8 cellular contexts compared by ENCODE assay signal in the genomic region with DNA sequence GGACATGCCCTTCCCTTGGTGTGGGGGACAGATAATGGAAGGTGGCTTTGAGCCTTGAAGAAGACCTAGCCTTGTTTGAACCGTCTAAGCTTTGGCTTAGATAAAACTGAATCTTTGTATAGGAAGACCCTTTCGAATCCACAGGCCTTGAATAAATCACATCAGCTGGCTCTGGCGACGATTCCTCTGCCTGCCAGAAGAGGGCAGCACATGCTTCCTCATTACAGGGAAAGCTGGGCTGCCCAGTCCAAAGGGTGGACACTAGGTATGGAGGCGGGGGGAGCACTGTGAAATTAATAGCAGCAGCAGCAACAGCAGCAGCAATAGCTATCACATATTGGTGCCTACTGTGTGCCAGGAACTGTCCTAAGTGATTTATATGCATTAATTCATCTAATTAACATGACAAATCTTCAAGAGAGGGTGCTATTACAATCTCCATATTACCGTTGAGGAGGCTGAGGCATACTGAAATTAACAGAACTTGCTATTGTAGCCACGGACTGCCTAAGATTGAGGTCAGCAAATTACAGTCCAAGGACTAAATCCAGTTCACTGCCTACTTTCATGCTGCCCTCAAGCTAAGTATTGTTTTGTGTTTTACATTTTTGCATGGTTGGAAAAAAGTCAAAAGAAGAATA.
DNase-seq lines count a peak whose midpoint lies in the region; ATAC-seq and TF ChIP-seq lines count a peak whose summit lies in the region.

No MANE protein-coding gene starts in this region.

- no peak for TF ChIP-seq POLR2A in GM18505 (IDR thresholded peaks at IDR 0.05; ENCODE audit: borderline replicate concordance, extremely low read depth, insufficient read depth, insufficient read length)

- no peak overlapping the region for H3K27ac ChIP-seq in liver (ENCODE audit: low read depth in 1 of 2, low read length in 2 of 2)

- no peak overlapping the region for H3K27ac Mint-ChIP-seq in activated CD4-positive, alpha-beta T cell treated with anti-CD3 and anti-CD28 coated beads for 36 hours
- H3K27ac Mint-ChIP-seq in chondrocyte (ENCODE audit: unreplicated experiment) = no peak overlapping the region

- no peaks in the 10 kb centered on the region for H3K9me3 Mint-ChIP-seq in activated CD4-positive, alpha-beta T cell treated with anti-CD3 and anti-CD28 coated beads for 36 hours (ENCODE audit: low read depth)
- no peaks in the 10 kb centered on the region for H3K9me3 Mint-ChIP-seq in chondrocyte (ENCODE audit: low read depth)

- peaks cover 0 to 4% (median 0%) of the 10 kb centered on the region in 4 donors for H3K4me1 ChIP-seq in liver (ENCODE audit: control insufficient read depth in 4 of 4, insufficient read depth in 4 of 4, low read length in 3 of 4)

- H3K9me3 ChIP-seq in liver (ENCODE audit: control insufficient read depth in 4 of 4, low read length in 3 of 4) = no peaks in the 10 kb centered on the region

- H3K36me3 ChIP-seq in liver (ENCODE audit: control insufficient read depth in 4 of 4, insufficient read depth in 3 of 4, low read depth in 1 of 4, low read length in 3 of 4) = no peaks in the 10 kb centered on the region

- no peaks in the 10 kb centered on the region for H3K27me3 Mint-ChIP-seq in activated CD4-positive, alpha-beta T cell treated with anti-CD3 and anti-CD28 coated beads for 36 hours
- H3K27me3 Mint-ChIP-seq in chondrocyte (ENCODE audit: low read depth) = peaks cover 15% of the 10 kb centered on the region

- H3K9ac ChIP-seq in liver (ENCODE audit: low read depth in 1 of 2, low read length in 2 of 2) = no peak overlapping the region

- no peaks in the 10 kb centered on the region for H3K36me3 Mint-ChIP-seq in activated CD4-positive, alpha-beta T cell treated with anti-CD3 and anti-CD28 coated beads for 36 hours (ENCODE audit: low read depth)
- no peaks in the 10 kb centered on the region for H3K36me3 Mint-ChIP-seq in chondrocyte (ENCODE audit: low read depth)

- ATAC-seq in activated CD4-positive, alpha-beta T cell treated with anti-CD3 and anti-CD28 coated beads for 36 hours = peak; percentile 42
- no peak for ATAC-seq in GM18505 (IDR thresholded peaks at IDR 0.05; ENCODE audit: unreplicated experiment)

- DNase-seq in activated gamma-delta T cell treated with Interleukin-2 at 50 U/mL for 16 hours (peak; percentile 42), activated gamma-delta T cell (lab: John Stamatoyannopoulos, UW) (no peak), NCI-H2196 (lab: John Stamatoyannopoulos, UW; ENCODE audit: unreplicated experiment) (peak; percentile 42), chondrocyte (ENCODE audit: low spot score) (no peak)
- peak; percentile 74 for DNase-seq in activated CD4-positive, alpha-beta T cell treated with anti-CD3 and anti-CD28 coated beads for 36 hours
- peak; percentile 25 to 53 for DNase-seq in stimulated activated CD4-positive, alpha-beta T cell treated with anti-CD3 and anti-CD28 coated beads, Interleukin-4, amount 100 ng/mL, for 4 hours

- H3K4me3 Mint-ChIP-seq in activated CD4-positive, alpha-beta T cell treated with anti-CD3 and anti-CD28 coated beads for 36 hours = no peak overlapping the region
- H3K4me3 Mint-ChIP-seq in chondrocyte (ENCODE audit: unreplicated experiment) = no peak overlapping the region

- 21% methylated on average over 7 of the region's 7 CpGs for WGBS in liver

- TF ChIP-seq CTCF in chondrocyte (IDR thresholded peaks at IDR 0.05) = peak; percentile 99
- peak; percentile 97 for TF ChIP-seq CTCF in liver (IDR thresholded peaks at IDR 0.05; ENCODE audit: low read depth, low read length, missing input control)

- CTCF ChIA-PET in activated CD4-positive, alpha-beta T cell treated with anti-CD3 and anti-CD28 coated beads for 36 hours (lab: Charles Lee) = interaction anchor here (0.5 to 2.1 kb wide), 34 partner anchors 9 to 1352 kb away, joined by 3 to 11 read pairs (median 4); a partner anchor contains a TSS

- intact Hi-C loops in activated CD4-positive, alpha-beta T cell treated with anti-CD3 and anti-CD28 coated beads for 36 hours (cut with DNase I, micrococcal nuclease) = loop anchor here (1.0 to 5.0 kb wide), 3 partner anchors 160 to 482 kb away; no protein-coding TSS in a partner anchor

- no peaks in the 10 kb centered on the region for H3K27me3 ChIP-seq in liver (ENCODE audit: control insufficient read depth in 4 of 4, insufficient read depth in 4 of 4, low read length in 3 of 4)

- POLR2A ChIA-PET in activated CD4-positive, alpha-beta T cell treated with anti-CD3 and anti-CD28 coated beads for 36 hours (lab: Charles Lee) = no interaction called here

- peaks cover 3% of the 10 kb centered on the region for H3K4me1 Mint-ChIP-seq in activated CD4-positive, alpha-beta T cell treated with anti-CD3 and anti-CD28 coated beads for 36 hours
- H3K4me1 Mint-ChIP-seq in chondrocyte (ENCODE audit: low read depth) = peaks cover 10% of the 10 kb centered on the region

- no peak overlapping the region for H3K4me3 ChIP-seq in liver (ENCODE audit: low read depth in 1 of 3, low read length in 3 of 3)

- TF ChIP-seq RAD21 in liver (IDR thresholded peaks at IDR 0.05) = peak; percentile 82 to 92

TF ChIP-seq in liver, 16 proteins besides CTCF, POLR2A, EP300 and RAD21:
- TF ChIP-seq FOXA2 (IDR thresholded peaks at IDR 0.05) (no peak), FOXA1 (IDR thresholded peaks at IDR 0.05) (no peak), HNF4A (conservative IDR thresholded peaks at IDR 0.05) (peak in 1 of 2 donors; percentile 21), NR2F2 (IDR thresholded peaks at IDR 0.05) (no peak)
- TF ChIP-seq, protein P1, sequence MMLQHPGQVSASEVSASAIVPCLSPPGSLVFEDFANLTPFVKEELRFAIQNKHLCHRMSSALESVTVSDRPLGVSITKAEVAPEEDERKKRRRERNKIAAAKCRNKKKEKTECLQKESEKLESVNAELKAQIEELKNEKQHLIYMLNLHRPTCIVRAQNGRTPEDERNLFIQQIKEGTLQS (IDR thresholded peaks at IDR 0.05) = no peak

Comparison
In these comparisons a context has a peak if more than half of its experiments do, and no peak if none do; other contexts are left out.
1. DNase-seq: peak in activated gamma-delta T cell treated with Interleukin-2 at 50 U/mL for 16 hours (single experiment), NCI-H2196 (single experiment), activated CD4-positive, alpha-beta T cell treated with anti-CD3 and anti-CD28 coated beads for 36 hours (single experiment) and stimulated activated CD4-positive, alpha-beta T cell treated with anti-CD3 and anti-CD28 coated beads, Interleukin-4, amount 100 ng/mL, for 4 hours (2 of 2); none in activated gamma-delta T cell (single experiment) and chondrocyte (single experiment).